Comparison of ENCODE assay signal across 24 cellular contexts in the genomic region with DNA sequence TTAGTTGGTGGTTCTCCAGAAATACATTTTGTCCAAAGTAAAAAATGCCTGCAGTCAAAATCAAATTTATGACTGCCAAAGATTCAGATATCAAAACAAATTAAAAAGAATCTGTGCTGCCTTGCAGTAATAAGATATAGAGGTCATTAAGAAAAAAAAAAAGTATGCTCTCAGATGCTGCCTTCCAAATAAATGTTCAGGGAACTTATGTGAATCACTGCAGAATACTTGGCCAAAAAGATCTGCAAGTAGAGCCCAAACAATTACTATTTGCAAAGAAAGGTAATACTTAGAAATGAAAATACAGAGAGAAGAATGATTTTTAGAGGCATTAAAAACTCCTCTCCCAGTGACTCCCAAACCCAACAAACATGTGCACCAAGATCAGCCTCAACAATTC.
"Had no signal": no experiment of that assay in that cellular context is flagged by ENCODE, and none has a peak within 500 bp of the region (broad histone marks: within the 10 kb centered on the region; RNA-seq: fewer than 3 reads in every experiment).

No MANE protein-coding gene starts in this region.

- H3K36me3 ChIP-seq: esophagus squamous epithelium, gastrocnemius medialis, prostate gland, sigmoid colon, stomach, thyroid gland had no signal

- H3K27ac ChIP-seq: esophagus squamous epithelium, gastrocnemius medialis, stomach, thyroid gland had no signal

- H3K27me3 ChIP-seq: esophagus squamous epithelium, gastrocnemius medialis, sigmoid colon, stomach, thyroid gland had no signal

- ATAC-seq: effector memory CD8-positive, alpha-beta T cell; gastrocnemius medialis; left lobe of liver; mucosa of descending colon; naive thymus-derived CD4-positive, alpha-beta T cell; right cardiac atrium; stimulated activated effector memory CD8-positive, alpha-beta T cell treated with anti-CD3 and anti-CD28 coated beads, Interleukin-12 subunit alpha, Interleukin-12 subunit beta, amount 100 ng/mL, for 72 hours had no signal

- H3K9me3 ChIP-seq: esophagus squamous epithelium, gastrocnemius medialis, mucosa of descending colon, prostate gland, sigmoid colon, stomach, thyroid gland had no signal

- H3K27me3 Mint-ChIP-seq: effector memory CD8-positive, alpha-beta T cell; memory B cell; naive thymus-derived CD4-positive, alpha-beta T cell; type B pancreatic cell had no signal

- H3K9me3 Mint-ChIP-seq: effector memory CD8-positive, alpha-beta T cell; memory B cell; naive thymus-derived CD4-positive, alpha-beta T cell; stimulated activated effector memory CD8-positive, alpha-beta T cell treated with anti-CD3 and anti-CD28 coated beads, Interleukin-12 subunit alpha, Interleukin-12 subunit beta, amount 100 ng/mL, for 72 hours; type B pancreatic cell had no signal

- H3K4me3 ChIP-seq: esophagus squamous epithelium, gastrocnemius medialis, lung, mucosa of descending colon, prostate gland, sigmoid colon, stomach, thyroid gland had no signal

- H3K4me1 ChIP-seq: prostate gland had no signal

- DNase-seq: cortex of kidney; effector memory CD8-positive, alpha-beta T cell; erythroblast; esophagus squamous epithelium; foreskin fibroblast; gastrocnemius medialis; head of caudate nucleus; mucosa of descending colon; naive thymus-derived CD4-positive, alpha-beta T cell; nephron progenitor cell; nucleus accumbens; right cardiac atrium; sigmoid colon; stimulated activated CD4-positive, alpha-beta T cell treated with anti-CD3 and anti-CD28 coated beads, Interleukin-2, amount 100 ng/mL, for 24 hours; stimulated activated CD4-positive, alpha-beta T cell treated with anti-CD3 and anti-CD28 coated beads, Interleukin-4, amount 100 ng/mL, for 24 hours; stimulated activated naive CD4-positive, alpha-beta T cell treated with Interleukin-2 at 50 U/mL for 16 hours; stomach; thyroid gland had no signal

- H3K4me3 Mint-ChIP-seq: effector memory CD8-positive, alpha-beta T cell; memory B cell; naive thymus-derived CD4-positive, alpha-beta T cell; nephron progenitor cell; stimulated activated effector memory CD8-positive, alpha-beta T cell treated with anti-CD3 and anti-CD28 coated beads, Interleukin-12 subunit alpha, Interleukin-12 subunit beta, amount 100 ng/mL, for 72 hours; type B pancreatic cell had no signal

- H3K27ac Mint-ChIP-seq: effector memory CD8-positive, alpha-beta T cell; memory B cell; naive thymus-derived CD4-positive, alpha-beta T cell; nephron progenitor cell; stimulated activated effector memory CD8-positive, alpha-beta T cell treated with anti-CD3 and anti-CD28 coated beads, Interleukin-12 subunit alpha, Interleukin-12 subunit beta, amount 100 ng/mL, for 72 hours; type B pancreatic cell had no signal
